ENCODE assay signal across 22 cellular contexts in genomic region chr14:34806257-34806656, GRCh38.
DNase-seq lines count a peak whose midpoint lies in the region; ATAC-seq, FAIRE-seq and TF ChIP-seq lines count a peak whose summit lies in the region.
"Had no signal": no experiment of that assay in that cellular context is flagged by ENCODE, and none has a peak within 500 bp of the region (broad histone marks: within the 10 kb centered on the region; RNA-seq: fewer than 3 reads in every experiment).

No MANE protein-coding gene starts in this region.

- H3K27ac Mint-ChIP-seq in astrocyte (ENCODE audit: unreplicated experiment): peak overlapping the region; percentile 26
- H3K27ac Mint-ChIP-seq in activated T-cell treated with anti-CD3 and anti-CD28 coated beads, Interleukin-2, amount 50 U/mL, for 72 hours: no peak overlapping the region

- peaks cover 2% of the 10 kb centered on the region for H3K79me2 ChIP-seq in astrocyte (ENCODE audit: insufficient read depth, low read length)

- H3K4me1 Mint-ChIP-seq in astrocyte (ENCODE audit: low read depth, unreplicated experiment): no peaks in the 10 kb centered on the region
- peaks cover 6% of the 10 kb centered on the region for H3K4me1 Mint-ChIP-seq in activated T-cell treated with anti-CD3 and anti-CD28 coated beads, Interleukin-2, amount 50 U/mL, for 72 hours (ENCODE audit: low read depth)
- H3K4me1 Mint-ChIP-seq: CD14-positive monocyte had no signal

- no peaks in the 10 kb centered on the region for H3K4me1 ChIP-seq in astrocyte (ENCODE audit: insufficient read depth, low read length)
- H3K4me1 ChIP-seq: BE2C, BLaER1, Caco-2 had no signal

- peak; percentile 21 for FAIRE-seq in A204.1 (lab: Jason Lieb, UNC)
- FAIRE-seq in astrocyte (lab: Jason Lieb, UNC): no peak
- FAIRE-seq in islet of Langerhans (lab: Jason Lieb, UNC): peak; percentile 68
- FAIRE-seq: D721Med, GM12892, GM18507 had no signal

- ATAC-seq in GM21529 (IDR thresholded peaks at IDR 0.05; ENCODE audit: unreplicated experiment): no peak
- no peak for ATAC-seq in HG02970 (IDR thresholded peaks at IDR 0.05; ENCODE audit: low FRiP score, unreplicated experiment)
- ATAC-seq in activated T-cell treated with anti-CD3 and anti-CD28 coated beads, Interleukin-2, amount 50 U/mL, for 72 hours (replicated peaks in 1 of 2): no peak

- no peak overlapping the region for H2AFZ ChIP-seq in astrocyte (ENCODE audit: low read depth, low read length)

- H3K27me3 Mint-ChIP-seq in astrocyte (ENCODE audit: low read depth, unreplicated experiment): no peaks in the 10 kb centered on the region
- H3K27me3 Mint-ChIP-seq in activated T-cell treated with anti-CD3 and anti-CD28 coated beads, Interleukin-2, amount 50 U/mL, for 72 hours (ENCODE audit: low read depth): no peaks in the 10 kb centered on the region
- H3K27me3 Mint-ChIP-seq: CD4-positive, alpha-beta memory T cell; CD4-positive, CD25-positive, alpha-beta regulatory T cell; CD8-positive, alpha-beta memory T cell had no signal

- DNase-seq in astrocyte (ENCODE audit: low read depth): no peak
- no peak for DNase-seq in activated T-cell treated with anti-CD3 and anti-CD28 coated beads, Interleukin-2, amount 50 U/mL, for 72 hours
- DNase-seq: ACHN; BE2C; C1 segment of cervical spinal cord; Caco-2; Calu3; CD4-positive, alpha-beta memory T cell; CD4-positive, CD25-positive, alpha-beta regulatory T cell; CD8-positive, alpha-beta memory T cell; DMS79 treated with DMSO at 0.1 percent for 48 hours; GF-D8 had no signal

- no peak for TF ChIP-seq CTCF in astrocyte (IDR thresholded peaks at IDR 0.05; ENCODE audit: insufficient read depth, low read depth, low read length)

- H4K20me1 ChIP-seq in astrocyte (ENCODE audit: insufficient read depth, low read length): no peaks in the 10 kb centered on the region

- peaks cover 12% of the 10 kb centered on the region for H3K36me3 ChIP-seq in astrocyte (ENCODE audit: insufficient read depth, low read length)

- no peak overlapping the region for H3K4me3 ChIP-seq in astrocyte (ENCODE audit: insufficient read depth, low read depth, low read length)
- H3K4me3 ChIP-seq: BLaER1 had no signal

- peaks cover 24% of the 10 kb centered on the region for H3K36me3 Mint-ChIP-seq in astrocyte (ENCODE audit: low read depth, unreplicated experiment)
- H3K36me3 Mint-ChIP-seq in activated T-cell treated with anti-CD3 and anti-CD28 coated beads, Interleukin-2, amount 50 U/mL, for 72 hours (ENCODE audit: insufficient read depth in 2 of 2): peaks cover 24 to 50% of the 10 kb centered on the region in 2 donors

- no peak overlapping the region for H3K9ac ChIP-seq in astrocyte (ENCODE audit: low read length)
- H3K9ac ChIP-seq: BLaER1 had no signal

- H3K27me3 ChIP-seq in astrocyte (ENCODE audit: insufficient read depth, low read length): no peaks in the 10 kb centered on the region
- H3K27me3 ChIP-seq: BE2C, BLaER1 had no signal

- peaks cover 3% of the 10 kb centered on the region for H3K9me3 Mint-ChIP-seq in astrocyte (ENCODE audit: unreplicated experiment)
- H3K9me3 Mint-ChIP-seq in activated T-cell treated with anti-CD3 and anti-CD28 coated beads, Interleukin-2, amount 50 U/mL, for 72 hours: peaks cover 5% of the 10 kb centered on the region in 2 donors

- H3K9me3 ChIP-seq in astrocyte (ENCODE audit: insufficient read depth, low read depth, low read length): no peaks in the 10 kb centered on the region
- H3K9me3 ChIP-seq: BE2C, Caco-2 had no signal

- H3K27ac ChIP-seq in astrocyte (ENCODE audit: low read depth, low read length): no peak overlapping the region
- H3K27ac ChIP-seq: 22Rv1, BLaER1 had no signal

- no peak overlapping the region for H3K4me2 ChIP-seq in astrocyte (ENCODE audit: low read length)
- H3K4me2 ChIP-seq: BLaER1 had no signal

- no peak overlapping the region for H3K4me3 Mint-ChIP-seq in astrocyte (ENCODE audit: unreplicated experiment)
- H3K4me3 Mint-ChIP-seq in activated T-cell treated with anti-CD3 and anti-CD28 coated beads, Interleukin-2, amount 50 U/mL, for 72 hours: no peak overlapping the region
- H3K4me3 Mint-ChIP-seq: CD14-positive monocyte; CD4-positive, alpha-beta memory T cell; CD4-positive, CD25-positive, alpha-beta regulatory T cell; CD8-positive, alpha-beta memory T cell had no signal
